Comparison of ENCODE assay signal across 10 cellular contexts in the genomic region with DNA sequence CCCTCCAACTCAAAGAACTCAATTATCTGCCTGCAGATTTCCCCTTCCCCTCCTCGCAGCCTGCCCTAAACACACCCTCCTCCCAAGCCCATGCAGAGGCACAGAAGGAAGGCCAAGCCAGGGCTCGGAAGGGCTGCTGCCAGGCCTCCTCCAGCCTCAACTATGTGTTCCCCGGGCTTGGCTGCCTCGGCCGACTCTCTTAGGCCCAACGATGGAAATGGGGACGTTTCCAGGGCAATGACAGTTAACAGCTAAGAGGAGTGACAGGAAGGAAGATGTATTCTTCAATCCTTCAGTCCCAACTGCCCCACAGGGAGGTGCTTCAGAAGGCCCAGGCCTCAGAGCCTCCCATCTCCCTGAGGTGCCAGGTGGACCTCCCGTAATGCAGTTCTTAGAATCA.
DNase-seq lines count a peak whose midpoint lies in the region; ATAC-seq and TF ChIP-seq lines count a peak whose summit lies in the region.
"Had no signal": no experiment of that assay in that cellular context is flagged by ENCODE, and none has a peak within 500 bp of the region (broad histone marks: within the 10 kb centered on the region; RNA-seq: fewer than 3 reads in every experiment).

No MANE protein-coding gene starts in this region.

- H3K4me3 ChIP-seq in adrenal gland (peak overlapping the region in 1 of 4 donors; percentile 66), fibroblast of the aortic adventitia (ENCODE audit: low read depth, low read length) (peak overlapping the region; percentile 80), ovary (peak overlapping the region; percentile 76), upper lobe of left lung (no peak overlapping the region)

- TF ChIP-seq EP300 in ovary (IDR thresholded peaks at IDR 0.05) (no peak), upper lobe of left lung (IDR thresholded peaks at IDR 0.05) (no peak)

- intact Hi-C loops in adrenal gland (cut with DNase I) = no loop called here
- intact Hi-C loops in ovary (cut with DNase I) = loop anchor here (5.0 to 10.0 kb wide), 5 partner anchors 85 to 155 kb away; a partner anchor contains a TSS
- intact Hi-C loops in posterior vena cava (cut with DNase I) = loop anchor here in 1 of 2 donors (5.0 kb wide), 1 partner anchor 125 kb away; a partner anchor contains a TSS

- peak overlapping the region in 4 of 5 donors; percentile 57 to 92 (median 82) for H3K27ac ChIP-seq in adrenal gland
- H3K27ac ChIP-seq in ovary = peak overlapping the region; percentile 70 to 86
- peak overlapping the region; percentile 66 to 90 (median 80) for H3K27ac ChIP-seq in upper lobe of left lung

- TF ChIP-seq CTCF in adrenal gland (IDR thresholded peaks at IDR 0.05) = no peak
- no peak for TF ChIP-seq CTCF in fibroblast of the aortic adventitia (IDR thresholded peaks at IDR 0.05; ENCODE audit: insufficient read depth, low read length)
- no peak for TF ChIP-seq CTCF in ovary (IDR thresholded peaks at IDR 0.05)
- no peak for TF ChIP-seq CTCF in upper lobe of left lung (IDR thresholded peaks at IDR 0.05)

- H3K27me3 ChIP-seq in adrenal gland (no peaks in the 10 kb centered on the region), ovary (no peaks in the 10 kb centered on the region), upper lobe of left lung (no peaks in the 10 kb centered on the region)

- H3K36me3 ChIP-seq in adrenal gland (replicated peaks in 1 of 2) = no peaks in the 10 kb centered on the region
- H3K36me3 ChIP-seq in ovary = no peaks in the 10 kb centered on the region
- H3K36me3 ChIP-seq in upper lobe of left lung = no peaks in the 10 kb centered on the region

- no peak for TF ChIP-seq POLR2A in adrenal gland (IDR thresholded peaks at IDR 0.05)
- TF ChIP-seq POLR2A in ovary (IDR thresholded peaks at IDR 0.05) = no peak
- TF ChIP-seq POLR2A in upper lobe of left lung (IDR thresholded peaks at IDR 0.05) = no peak

- peaks cover 8% of the 10 kb centered on the region for H3K4me1 Mint-ChIP-seq in activated T-cell treated with anti-CD3 and anti-CD28 coated beads, Interleukin-2, amount 50 U/mL, for 72 hours (ENCODE audit: low read depth)

- H3K4me3 Mint-ChIP-seq in activated T-cell treated with anti-CD3 and anti-CD28 coated beads, Interleukin-2, amount 50 U/mL, for 72 hours = no peak overlapping the region
- H3K4me3 Mint-ChIP-seq: activated CD4-positive, alpha-beta memory T cell treated with anti-CD3 and anti-CD28 coated beads for 36 hours; T-helper 1 cell treated with Interleukin-12 subunit alpha and Interleukin-12 subunit beta and Interleukin-4 antibody, amounts not matched to agents 30 μg/mL and 1 μg/mL, for 36 hours had no signal

- ATAC-seq in upper lobe of left lung (ENCODE audit: low FRiP score in 2 of 2) = no peak
- no peak for ATAC-seq in activated T-cell treated with anti-CD3 and anti-CD28 coated beads, Interleukin-2, amount 50 U/mL, for 72 hours (replicated peaks in 1 of 2)

- DNase-seq in adrenal gland (no peak), fibroblast of the aortic adventitia (ENCODE audit: low read depth) (no peak), ovary (peak in 1 of 5 donors; percentile 27), upper lobe of left lung (peak in 1 of 2 donors; percentile 16), midbrain (lab: John Stamatoyannopoulos, UW) (no peak), posterior vena cava (ENCODE audit: low spot score) (no peak)
- DNase-seq in activated T-cell treated with anti-CD3 and anti-CD28 coated beads, Interleukin-2, amount 50 U/mL, for 72 hours = no peak
- DNase-seq: activated CD4-positive, alpha-beta memory T cell treated with anti-CD3 and anti-CD28 coated beads for 36 hours; activated naive CD4-positive, alpha-beta T cell treated with Interleukin-2 at 50 U/mL for 16 hours had no signal

- H3K9me3 Mint-ChIP-seq in activated T-cell treated with anti-CD3 and anti-CD28 coated beads, Interleukin-2, amount 50 U/mL, for 72 hours = no peaks in the 10 kb centered on the region
- H3K9me3 Mint-ChIP-seq: activated CD4-positive, alpha-beta memory T cell treated with anti-CD3 and anti-CD28 coated beads for 36 hours; T-helper 1 cell treated with Interleukin-12 subunit alpha and Interleukin-12 subunit beta and Interleukin-4 antibody, amounts not matched to agents 30 μg/mL and 1 μg/mL, for 36 hours had no signal

- H3K27me3 Mint-ChIP-seq in activated T-cell treated with anti-CD3 and anti-CD28 coated beads, Interleukin-2, amount 50 U/mL, for 72 hours (ENCODE audit: low read depth) = peaks cover 30% of the 10 kb centered on the region

- H3K4me1 ChIP-seq in adrenal gland (replicated peaks in 1 of 2) (peaks cover 56 to 74% of the 10 kb centered on the region in 2 donors), ovary (ENCODE audit: insufficient read depth) (peaks cover 28% of the 10 kb centered on the region), upper lobe of left lung (peaks cover 63 to 85% (median 80%) of the 10 kb centered on the region in 4 donors)

- no peaks in the 10 kb centered on the region for H3K9me3 ChIP-seq in adrenal gland (replicated peaks in 1 of 3)
- no peaks in the 10 kb centered on the region for H3K9me3 ChIP-seq in ovary
- no peaks in the 10 kb centered on the region for H3K9me3 ChIP-seq in upper lobe of left lung

- no peak overlapping the region for H3K27ac Mint-ChIP-seq in activated T-cell treated with anti-CD3 and anti-CD28 coated beads, Interleukin-2, amount 50 U/mL, for 72 hours
- H3K27ac Mint-ChIP-seq: activated CD4-positive, alpha-beta memory T cell treated with anti-CD3 and anti-CD28 coated beads for 36 hours; T-helper 1 cell treated with Interleukin-12 subunit alpha and Interleukin-12 subunit beta and Interleukin-4 antibody, amounts not matched to agents 30 μg/mL and 1 μg/mL, for 36 hours had no signal

- H3K36me3 Mint-ChIP-seq in activated T-cell treated with anti-CD3 and anti-CD28 coated beads, Interleukin-2, amount 50 U/mL, for 72 hours (ENCODE audit: insufficient read depth in 2 of 2) = no peaks in the 10 kb centered on the region
- H3K36me3 Mint-ChIP-seq: activated CD4-positive, alpha-beta memory T cell treated with anti-CD3 and anti-CD28 coated beads for 36 hours had no signal

- 49 to 61% (median 56%) methylated on average over 7 to 8 of the region's 8 CpGs for WGBS in adrenal gland, 4 donors
- WGBS in ovary, 3 donors = 35 to 40% (median 39%) methylated on average over 8 of the region's 8 CpGs
- WGBS in upper lobe of left lung, 2 donors = 57 to 80% methylated on average over 8 of the region's 8 CpGs

Comparison
In these comparisons a context has a peak if more than half of its experiments do, and no peak if none do; other contexts are left out.
1. H3K4me3 ChIP-seq: peak in fibroblast of the aortic adventitia (single experiment) and ovary (single experiment); none in upper lobe of left lung (0 of 4).
2. intact Hi-C loops: an anchor here in ovary (5.0 to 10.0 kb wide); none called in adrenal gland.
3. Peak in every context shown above with its lines, with median percentiles within 50 percentile points of each other: H3K27ac ChIP-seq.